Comparison of ENCODE assay signal across 11 cellular contexts in the genomic region with DNA sequence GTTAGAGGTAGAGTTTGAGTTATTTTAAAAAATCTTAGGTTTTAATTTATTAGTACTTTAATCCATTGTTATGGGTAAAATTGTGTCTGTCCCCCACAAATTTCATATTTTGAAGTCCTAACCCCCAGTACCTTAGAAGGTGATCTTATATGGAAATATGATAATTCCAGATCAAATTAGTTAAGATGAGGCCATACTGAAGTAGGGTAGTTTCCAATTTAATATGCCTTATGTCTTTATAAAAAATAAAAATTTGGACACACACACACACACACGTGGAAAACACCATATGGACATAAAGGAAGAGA. TPM values are rescaled to one million over a fixed set of nuclear protein-coding genes. Genes with fewer than 3 reads are reported as not detected.
DNase-seq lines count a peak whose midpoint lies in the region; ATAC-seq and TF ChIP-seq lines count a peak whose summit lies in the region.
"Had no signal": no experiment of that assay in that cellular context is flagged by ENCODE, and none has a peak within 500 bp of the region (broad histone marks: within the 10 kb centered on the region; RNA-seq: fewer than 3 reads in every experiment).

No MANE protein-coding gene starts in this region.

- no peak for ATAC-seq in activated naive CD4-positive, alpha-beta T cell treated with anti-CD3 and anti-CD28 coated beads, Interleukin-2, amount 50 U/mL, for 72 hours

- H3K4me1 Mint-ChIP-seq in Caco-2 (ENCODE audit: low read depth, unreplicated experiment) (peaks cover 11% of the 10 kb centered on the region), chondrocyte (ENCODE audit: low read depth) (peaks cover 5% of the 10 kb centered on the region), osteocyte (ENCODE audit: unreplicated experiment) (peaks cover 3% of the 10 kb centered on the region)
- H3K4me1 Mint-ChIP-seq: GM23338 had no signal

- H3K4me1 ChIP-seq in Caco-2, result peaks cover 13% of the 10 kb centered on the region
- H3K4me1 ChIP-seq in OCI-LY3 (ENCODE audit: low read length), result peaks cover 5% of the 10 kb centered on the region; the same call in 1 of the 2 replicates
- H3K4me1 ChIP-seq: Peyer's patch had no signal

- 0 out of 2 replicates have a peak overlapping the region, but pooled peaks have one; percentile 79 for H3K4me2 ChIP-seq in OCI-LY3 (ENCODE audit: low read length)
- H3K4me2 ChIP-seq: GM23338 had no signal

- no TSS peak for BruUV-seq in Caco-2 (replicated peaks; lab: Mats Ljungman, UMichigan)

- H3K79me2 ChIP-seq in OCI-LY3 (ENCODE audit: low read length), result no peaks in the 10 kb centered on the region

- no peak overlapping the region for H2AFZ ChIP-seq in OCI-LY3 (ENCODE audit: low read depth, low read length)

- H3K27me3 Mint-ChIP-seq in Caco-2 (ENCODE audit: insufficient read depth, unreplicated experiment) (no peaks in the 10 kb centered on the region), chondrocyte (ENCODE audit: low read depth) (peaks cover 11% of the 10 kb centered on the region), osteocyte (ENCODE audit: unreplicated experiment) (peaks cover 22% of the 10 kb centered on the region)

- H3K4me3 Mint-ChIP-seq in Caco-2 (ENCODE audit: unreplicated experiment), result peak overlapping the region; percentile 64
- no peak overlapping the region for H3K4me3 Mint-ChIP-seq in chondrocyte (ENCODE audit: unreplicated experiment)
- H3K4me3 Mint-ChIP-seq in osteocyte (ENCODE audit: unreplicated experiment), result no peak overlapping the region

- intact Hi-C loops in Caco-2 (cut with micrococcal nuclease; ENCODE audit: unreplicated experiment), result loop anchor here (1.0 to 2.0 kb wide), 7 partner anchors 12 to 758 kb away; partner anchors contain the start of genes LNP1, TMEM45A and TOMM70

- H3K9ac ChIP-seq in OCI-LY3 (ENCODE audit: low read length), result no peak overlapping the region

- TF ChIP-seq CTCF in Caco-2 (IDR thresholded peaks at IDR 0.05; ENCODE audit: insufficient read depth in 1 of 2, low read depth in 1 of 2, low read length in 1 of 2, severe bottlenecking in 1 of 2, unreplicated experiment in 1 of 2), result no peak
- no peak for TF ChIP-seq CTCF in OCI-LY3 (IDR thresholded peaks at IDR 0.05; ENCODE audit: low read depth, low read length)
- peak; percentile 55 for TF ChIP-seq CTCF in chondrocyte (IDR thresholded peaks at IDR 0.05)
- peak; percentile 5 for TF ChIP-seq CTCF in osteocyte (IDR thresholded peaks at IDR 0.05)

- H3K4me3 ChIP-seq in Caco-2 (ENCODE audit: low read depth, low read length) (no peak overlapping the region), OCI-LY3 (ENCODE audit: low read length) (no peak overlapping the region)
- H3K4me3 ChIP-seq: GM12878, Peyer's patch had no signal

- H3K27ac Mint-ChIP-seq in Caco-2 (ENCODE audit: unreplicated experiment) (no peak overlapping the region), chondrocyte (ENCODE audit: unreplicated experiment) (no peak overlapping the region), osteocyte (ENCODE audit: unreplicated experiment) (no peak overlapping the region)
- H3K27ac Mint-ChIP-seq in activated naive CD4-positive, alpha-beta T cell treated with anti-CD3 and anti-CD28 coated beads, Interleukin-2, amount 50 U/mL, for 72 hours, result no peak overlapping the region
- H3K27ac Mint-ChIP-seq: GM23338 had no signal

- no peaks in the 10 kb centered on the region for H4K20me1 ChIP-seq in OCI-LY3 (ENCODE audit: insufficient read depth, low read length)

- DNase-seq in Caco-2 (no peak), chondrocyte (ENCODE audit: low spot score) (no peak), osteocyte (ENCODE audit: extremely low spot score, unreplicated experiment) (no peak), middle frontal gyrus (ENCODE audit: extremely low spot score, low spot score) (no peak), globus pallidus (ENCODE audit: low spot score) (no peak)
- no peak for DNase-seq in activated naive CD4-positive, alpha-beta T cell treated with anti-CD3 and anti-CD28 coated beads, Interleukin-2, amount 50 U/mL, for 72 hours (ENCODE audit: low spot score in 2 of 2)

- POLR2A ChIA-PET in Caco-2 (lab: Charles Lee), result no interaction called here

- H3K36me3 Mint-ChIP-seq in Caco-2 (ENCODE audit: insufficient read depth, unreplicated experiment) (no peaks in the 10 kb centered on the region), chondrocyte (ENCODE audit: low read depth) (peaks cover under 1% of the 10 kb centered on the region), osteocyte (ENCODE audit: unreplicated experiment) (no peaks in the 10 kb centered on the region)
- no peaks in the 10 kb centered on the region for H3K36me3 Mint-ChIP-seq in activated naive CD4-positive, alpha-beta T cell treated with anti-CD3 and anti-CD28 coated beads, Interleukin-2, amount 50 U/mL, for 72 hours

- H3K27me3 ChIP-seq in Caco-2 (replicated peaks; ENCODE audit: control insufficient read depth, insufficient read depth, low read length), result no peaks in the 10 kb centered on the region
- no peaks in the 10 kb centered on the region for H3K27me3 ChIP-seq in OCI-LY3 (ENCODE audit: low read depth, low read length)
- H3K27me3 ChIP-seq: Peyer's patch had no signal

- no peaks in the 10 kb centered on the region for H3K9me3 ChIP-seq in Caco-2
- no peaks in the 10 kb centered on the region for H3K9me3 ChIP-seq in OCI-LY3 (ENCODE audit: insufficient read depth, low read length)
- H3K9me3 ChIP-seq: Peyer's patch had no signal

- no peak overlapping the region for H3K27ac ChIP-seq in OCI-LY3 (ENCODE audit: low read length)
- H3K27ac ChIP-seq: Peyer's patch had no signal

- H3K36me3 ChIP-seq in Caco-2 (ENCODE audit: control insufficient read depth, insufficient read depth, low read length) (no peaks in the 10 kb centered on the region), OCI-LY3 (replicated peaks; ENCODE audit: low read depth, low read length) (no peaks in the 10 kb centered on the region)
- H3K36me3 ChIP-seq: Peyer's patch had no signal

- H3K9me3 Mint-ChIP-seq in Caco-2 (ENCODE audit: unreplicated experiment) (peaks cover 6% of the 10 kb centered on the region), chondrocyte (ENCODE audit: low read depth) (no peaks in the 10 kb centered on the region), osteocyte (ENCODE audit: unreplicated experiment) (peaks cover 1% of the 10 kb centered on the region)
- H3K9me3 Mint-ChIP-seq in activated naive CD4-positive, alpha-beta T cell treated with anti-CD3 and anti-CD28 coated beads, Interleukin-2, amount 50 U/mL, for 72 hours, result no peaks in the 10 kb centered on the region

- CTCF ChIA-PET in Caco-2 (lab: Charles Lee), result interaction anchor here (0.6 to 5.4 kb wide), 3 partner anchors 44 to 756 kb away, joined by 3 to 61 read pairs (median 13); no protein-coding TSS in a partner anchor

RNA-seq across cellular contexts. Expression of gene ADGRG7, which starts 18.6 kb away (rescaled TPM):
- total RNA-seq in Caco-2 (2022), result 2.9 and 4.2 TPM in 2 replicates
- total RNA-seq in chondrocyte, result not detected in 3 replicates
- total RNA-seq in osteocyte, result not detected in 2 replicates
- total RNA-seq in activated naive CD4-positive, alpha-beta T cell treated with anti-CD3 and anti-CD28 coated beads, Interleukin-2, amount 50 U/mL, for 72 hours, result not detected
- total RNA-seq: G401, GM23338 had no signal

Comparison
In these comparisons a context has a peak if more than half of its experiments do, and no peak if none do; other contexts are left out.
1. CTCF ChIP-seq: peak in chondrocyte (single experiment) and osteocyte (single experiment); none in Caco-2 (0 of 2) and OCI-LY3 (single experiment).